1 cellular context compared by ENCODE assay signal in the genomic region with DNA sequence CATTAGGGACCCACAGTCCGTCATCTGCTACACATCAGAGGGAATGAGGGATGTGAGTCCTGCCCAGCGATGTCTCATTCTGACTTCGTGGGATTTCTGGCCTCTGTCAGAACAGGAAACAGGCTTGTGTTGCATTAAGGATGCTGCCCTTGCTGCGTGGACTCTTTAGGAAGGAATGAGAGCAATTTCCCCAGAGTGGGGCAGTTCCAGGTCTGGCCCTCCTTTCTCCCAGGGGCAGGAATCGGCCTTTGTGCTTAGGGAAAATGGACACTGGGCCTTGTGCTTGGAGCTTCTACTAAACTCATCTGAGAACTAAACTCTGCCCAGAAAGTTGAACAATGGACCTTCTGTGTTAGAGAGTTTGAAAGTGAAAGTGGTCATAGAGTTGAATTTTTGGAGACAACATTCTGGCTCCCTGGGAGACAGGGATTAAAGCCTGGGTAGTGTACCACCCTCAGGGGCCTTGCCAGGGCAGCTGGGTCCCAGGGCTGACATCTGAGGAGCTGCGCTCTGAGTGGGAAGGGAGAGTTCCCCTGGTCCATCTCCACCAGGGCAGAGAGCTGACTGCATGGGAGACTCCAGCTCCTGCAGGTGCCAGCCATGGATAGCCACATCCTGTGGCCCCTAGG.
TF ChIP-seq lines count a peak whose summit lies in the region.

No MANE protein-coding gene starts in this region.

TF ChIP-seq in H1, 55 proteins besides CTCF, POLR2A, EP300 and RAD21:
- TF ChIP-seq HDAC6 (IDR thresholded peaks at IDR 0.05; ENCODE audit: low read depth, low read length): no peak
- no peak for TF ChIP-seq RFX5 (IDR thresholded peaks at IDR 0.05; ENCODE audit: borderline replicate concordance, low read depth, low read length)
- TF ChIP-seq KDM1A (IDR thresholded peaks at IDR 0.05; ENCODE audit: borderline replicate concordance, low read length): no peak
- TF ChIP-seq CTBP2 (IDR thresholded peaks at IDR 0.05; ENCODE audit: borderline replicate concordance, insufficient read depth, insufficient read length, low read length): no peak
- no peak for TF ChIP-seq GTF2F1 (IDR thresholded peaks at IDR 0.05; ENCODE audit: borderline replicate concordance, low read depth, low read length)
